ENCODE assay signal across 23 cellular contexts in genomic region chr5:1815071-1815786, GRCh38.
"Had no signal": no experiment of that assay in that cellular context is flagged by ENCODE, and none has a peak within 500 bp of the region (broad histone marks: within the 10 kb centered on the region; RNA-seq: fewer than 3 reads in every experiment).

No MANE protein-coding gene starts in this region.

- H3K4me3 Mint-ChIP-seq: activated CD4-positive, alpha-beta memory T cell treated with anti-CD3 and anti-CD28 coated beads for 36 hours; activated naive CD4-positive, alpha-beta T cell treated with anti-CD3 and anti-CD28 coated beads, Interleukin-2, amount 50 U/mL, for 24 hours; brain; effector memory CD8-positive, alpha-beta T cell; T-helper 1 cell treated with Interleukin-12 subunit alpha and Interleukin-12 subunit beta and Interleukin-4 antibody, amounts not matched to agents 30 μg/mL and 1 μg/mL, for 36 hours had no signal

- H3K27ac ChIP-seq: colonic mucosa, dorsolateral prefrontal cortex, esophagus squamous epithelium, sigmoid colon, SJSA1, tibial nerve had no signal

- H3K27me3 ChIP-seq: colonic mucosa, dorsolateral prefrontal cortex, esophagus squamous epithelium, sigmoid colon, SJSA1, tibial nerve had no signal

- ATAC-seq: effector memory CD8-positive, alpha-beta T cell had no signal

- H3K27me3 Mint-ChIP-seq: activated CD4-positive, alpha-beta memory T cell treated with anti-CD3 and anti-CD28 coated beads for 36 hours; activated naive CD4-positive, alpha-beta T cell treated with anti-CD3 and anti-CD28 coated beads, Interleukin-2, amount 50 U/mL, for 24 hours; brain; effector memory CD8-positive, alpha-beta T cell; progenitor cell of endocrine pancreas had no signal

- H3K4me1 ChIP-seq: colonic mucosa, esophagus squamous epithelium, sigmoid colon, SJSA1, tibial nerve had no signal

- H3K9me3 Mint-ChIP-seq: activated CD4-positive, alpha-beta memory T cell treated with anti-CD3 and anti-CD28 coated beads for 36 hours; activated naive CD4-positive, alpha-beta T cell treated with anti-CD3 and anti-CD28 coated beads, Interleukin-2, amount 50 U/mL, for 24 hours; effector memory CD8-positive, alpha-beta T cell; T-helper 1 cell treated with Interleukin-12 subunit alpha and Interleukin-12 subunit beta and Interleukin-4 antibody, amounts not matched to agents 30 μg/mL and 1 μg/mL, for 36 hours had no signal

- H3K4me3 ChIP-seq: colonic mucosa, dorsolateral prefrontal cortex, esophagus squamous epithelium, sigmoid colon, SJSA1, smooth muscle cell, tibial nerve had no signal

- DNase-seq: activated CD4-positive, alpha-beta memory T cell treated with anti-CD3 and anti-CD28 coated beads for 36 hours; activated CD4-positive, alpha-beta T cell treated with anti-CD3 and anti-CD28 coated beads for 48 hours; activated CD4-positive, CD25-positive, alpha-beta regulatory T cell; activated gamma-delta T cell treated with Interleukin-2 at 50 U/mL for 16 hours; anterior cingulate cortex; central memory CD4-positive, alpha-beta T cell; colonic mucosa; effector memory CD8-positive, alpha-beta T cell; esophagus squamous epithelium; kidney; occipital lobe; retina; stimulated activated CD4-positive, alpha-beta T cell treated with anti-CD3 and anti-CD28 coated beads, Interleukin-2, amount 100 ng/mL, for 48 hours; stimulated activated naive CD4-positive, alpha-beta T cell treated with Interleukin-2 at 50 U/mL for 16 hours had no signal

- H3K4me1 Mint-ChIP-seq: brain had no signal

- H3K9me3 ChIP-seq: colonic mucosa, esophagus squamous epithelium, sigmoid colon, SJSA1 had no signal

- H3K27ac Mint-ChIP-seq: activated CD4-positive, alpha-beta memory T cell treated with anti-CD3 and anti-CD28 coated beads for 36 hours; activated naive CD4-positive, alpha-beta T cell treated with anti-CD3 and anti-CD28 coated beads, Interleukin-2, amount 50 U/mL, for 24 hours; brain; effector memory CD8-positive, alpha-beta T cell; progenitor cell of endocrine pancreas; T-helper 1 cell treated with Interleukin-12 subunit alpha and Interleukin-12 subunit beta and Interleukin-4 antibody, amounts not matched to agents 30 μg/mL and 1 μg/mL, for 36 hours had no signal

- H3K4me2 ChIP-seq: smooth muscle cell had no signal
